In genomic region chr9:134356496-134357470, GRCh38 we compare ENCODE assay signal across 13 cellular contexts. TPM values are rescaled to one million over a fixed set of nuclear protein-coding genes. Genes with fewer than 3 reads are reported as not detected.
DNase-seq lines count a peak whose midpoint lies in the region; ATAC-seq, FAIRE-seq and TF ChIP-seq lines count a peak whose summit lies in the region.
"Had no signal": no experiment of that assay in that cellular context is flagged by ENCODE, and none has a peak within 500 bp of the region (broad histone marks: within the 10 kb centered on the region; RNA-seq: fewer than 3 reads in every experiment).

No MANE protein-coding gene starts in this region.

- peaks cover 9% of the 10 kb centered on the region for H3F3A ChIP-seq in SK-N-SH (replicated peaks; ENCODE audit: insufficient read depth)

- TF ChIP-seq CTCF in SK-N-SH (IDR thresholded peaks at IDR 0.05) = no peak
- no peak for TF ChIP-seq CTCF in bronchial epithelial cell (IDR thresholded peaks at IDR 0.05; ENCODE audit: insufficient read depth, low read length, severe bottlenecking)
- no peak for TF ChIP-seq CTCF in mesothelial cell of epicardium (IDR thresholded peaks at IDR 0.05; ENCODE audit: unreplicated experiment)

- peaks cover 18 to 93% of the 10 kb centered on the region in 2 experiments for H3K4me1 ChIP-seq in SK-N-SH (ENCODE audit: control insufficient read depth in 1 of 2, insufficient read depth in 2 of 2, low read depth in 1 of 2, low read length in 1 of 2)

- 85% methylated on average over 18 of the region's 29 CpGs for WGBS in SK-N-SH (ENCODE audit: low lambda C conversion rate)

- no peak for FAIRE-seq in bronchial epithelial cell (lab: Jason Lieb, UNC)

- H3K4me1 Mint-ChIP-seq in mesothelial cell of epicardium = peaks cover 43% of the 10 kb centered on the region
- H3K4me1 Mint-ChIP-seq: activated naive CD4-positive, alpha-beta T cell treated with anti-CD3 and anti-CD28 coated beads, Interleukin-2, amount 10 ng/mL, durations not matched to agents 7 days and 5 days had no signal

- CTCF ChIA-PET in SK-N-SH (lab: Yijun Ruan, JAX) = interaction anchor here (1.1 to 5.0 kb wide), 5 partner anchors 7 to 181 kb away, joined by 3 to 27 read pairs (median 5); no protein-coding TSS in a partner anchor

- H3K9me2 ChIP-seq in SK-N-SH = no peaks in the 10 kb centered on the region

- DNase-seq in SK-N-SH (peak; percentile 73), bronchial epithelial cell (ENCODE audit: low read depth) (peak; percentile 52), mesothelial cell of epicardium (ENCODE audit: low spot score in 2 of 2, unreplicated experiment in 2 of 2) (peak in 1 of 2 experiments; percentile 67), NCI-H1092 (lab: John Stamatoyannopoulos, UW) (no peak), cortex of kidney (lab: John Stamatoyannopoulos, UW) (no peak)
- no peak for DNase-seq in activated CD8-positive, alpha-beta memory T cell treated with anti-CD3 and anti-CD28 coated beads, Interleukin-2, amount 50 U/mL, for 4 hours
- DNase-seq: activated naive CD4-positive, alpha-beta T cell treated with anti-CD3 and anti-CD28 coated beads, Interleukin-2, amount 10 ng/mL, durations not matched to agents 7 days and 5 days; heart left ventricle; KBM-7; NCI-H446; sigmoid colon had no signal

- peak in 1 of 2 experiments; percentile 14; a peak in 1 of 4 replicates for TF ChIP-seq EP300 in SK-N-SH (IDR thresholded peaks at IDR 0.05; ENCODE audit: borderline replicate concordance in 1 of 2, low read depth in 1 of 2, low read length in 1 of 2)

- H3K79me2 ChIP-seq in SK-N-SH (ENCODE audit: insufficient read depth) = peaks cover 29% of the 10 kb centered on the region

- ATAC-seq in SK-N-SH treated with all-trans-retinoic acid at 6 μM for 48 hours = no peak; the same call in 2 of the 3 replicates
- no peak for ATAC-seq in HG03342 (IDR thresholded peaks at IDR 0.05; ENCODE audit: unreplicated experiment)
- ATAC-seq: heart left ventricle had no signal

- no peak for TF ChIP-seq RAD21 in SK-N-SH (IDR thresholded peaks at IDR 0.05; ENCODE audit: low read length)

- H3K4me2 ChIP-seq in SK-N-SH = no peak overlapping the region

- no peaks in the 10 kb centered on the region for H3K36me3 ChIP-seq in SK-N-SH (replicated peaks in 1 of 2; ENCODE audit: control insufficient read depth in 1 of 2, insufficient read depth in 2 of 2, low read length in 1 of 2)
- H3K36me3 ChIP-seq in bronchial epithelial cell (ENCODE audit: control insufficient read depth, insufficient read depth, low read length) = peaks cover 1% of the 10 kb centered on the region
- H3K36me3 ChIP-seq: heart left ventricle, sigmoid colon had no signal

- H3K4me3 Mint-ChIP-seq in mesothelial cell of epicardium = no peak overlapping the region
- H3K4me3 Mint-ChIP-seq: activated naive CD4-positive, alpha-beta T cell treated with anti-CD3 and anti-CD28 coated beads, Interleukin-2, amount 10 ng/mL, durations not matched to agents 7 days and 5 days had no signal

- no peaks in the 10 kb centered on the region for H3K27me3 Mint-ChIP-seq in mesothelial cell of epicardium (ENCODE audit: low read depth)

- H2AFZ ChIP-seq in SK-N-SH (ENCODE audit: low read depth) = no peak overlapping the region

- H3K9me3 Mint-ChIP-seq in mesothelial cell of epicardium = no peaks in the 10 kb centered on the region
- H3K9me3 Mint-ChIP-seq: activated naive CD4-positive, alpha-beta T cell treated with anti-CD3 and anti-CD28 coated beads, Interleukin-2, amount 10 ng/mL, durations not matched to agents 7 days and 5 days had no signal

- H3K27ac ChIP-seq in SK-N-SH (ENCODE audit: low read depth in 2 of 2, low read length in 1 of 2) = peak overlapping the region in 1 of 2 experiments; percentile 32; a peak in 2 of 4 replicates

- no peak overlapping the region for H3K9ac ChIP-seq in SK-N-SH

- peaks cover 96% of the 10 kb centered on the region for H4K20me1 ChIP-seq in SK-N-SH (ENCODE audit: insufficient read depth)

- no peaks in the 10 kb centered on the region for H3K36me3 Mint-ChIP-seq in mesothelial cell of epicardium
- H3K36me3 Mint-ChIP-seq: activated naive CD4-positive, alpha-beta T cell treated with anti-CD3 and anti-CD28 coated beads, Interleukin-2, amount 10 ng/mL, durations not matched to agents 7 days and 5 days had no signal

- POLR2A ChIA-PET in SK-N-SH (lab: Yijun Ruan, JAX) = interaction anchor here (1.0 kb wide), 1 partner anchor 12 kb away, joined by 3 read pairs; no protein-coding TSS in a partner anchor

- H3K4me3 ChIP-seq in SK-N-SH (ENCODE audit: low read depth in 2 of 2, low read length in 1 of 2) (no peak overlapping the region), bronchial epithelial cell (ENCODE audit: low read depth, low read length) (peak overlapping the region; percentile 4)
- H3K4me3 ChIP-seq: heart left ventricle, sigmoid colon had no signal

- no peaks in the 10 kb centered on the region for H3K9me3 ChIP-seq in SK-N-SH
- H3K9me3 ChIP-seq: heart left ventricle, sigmoid colon had no signal

- H3K27me3 ChIP-seq in SK-N-SH (ENCODE audit: insufficient read depth) (no peaks in the 10 kb centered on the region), bronchial epithelial cell (ENCODE audit: control insufficient read depth, insufficient read depth, low read length) (no peaks in the 10 kb centered on the region)
- H3K27me3 ChIP-seq: heart left ventricle, sigmoid colon had no signal

- H3K27ac Mint-ChIP-seq in mesothelial cell of epicardium = peak overlapping the region; percentile 83
- H3K27ac Mint-ChIP-seq: activated naive CD4-positive, alpha-beta T cell treated with anti-CD3 and anti-CD28 coated beads, Interleukin-2, amount 10 ng/mL, durations not matched to agents 7 days and 5 days had no signal

TF ChIP-seq in SK-N-SH, 30 proteins besides CTCF, POLR2A, EP300 and RAD21:
- TF ChIP-seq USF2 (IDR thresholded peaks at IDR 0.05; ENCODE audit: borderline replicate concordance, low read depth, low read length) = no peak
- TF ChIP-seq GATA2 (CRISPR knock-in tag; IDR thresholded peaks at IDR 0.05) = peak; percentile 94
- no peak for TF ChIP-seq USF1 (IDR thresholded peaks at IDR 0.05; ENCODE audit: borderline replicate concordance, low read depth)
TF ChIP-seq in SK-N-SH: peak in this region for 1.

TF ChIP-seq in SK-N-SH treated with all-trans-retinoic acid at 6 μM for 48 hours, 23 proteins besides CTCF, POLR2A, EP300 and RAD21 (continues in another document):
- TF ChIP-seq CREB5 (CRISPR knock-in tag; IDR thresholded peaks at IDR 0.05; ENCODE audit: low read depth) (no peak), TSHZ2 (CRISPR knock-in tag; IDR thresholded peaks at IDR 0.05) (no peak), PATZ1 (CRISPR knock-in tag; IDR thresholded peaks at IDR 0.05; ENCODE audit: borderline replicate concordance) (no peak), TOX (CRISPR knock-in tag; IDR thresholded peaks at IDR 0.05; ENCODE audit: borderline replicate concordance) (no peak), SNAI2 (CRISPR knock-in tag; IDR thresholded peaks at IDR 0.05) (no peak), ISL1 (CRISPR knock-in tag; IDR thresholded peaks at IDR 0.05) (no peak), ZNF70 (CRISPR knock-in tag; IDR thresholded peaks at IDR 0.05) (no peak)

RNA-seq across cellular contexts. Expression of gene RXRA, which starts 30.5 kb away (rescaled TPM):
- 5.2 and 7.6 TPM in 2 replicates for polyA plus RNA-seq in SK-N-SH (2012; rRNA removed)
- polyA plus RNA-seq in SK-N-SH (2012; cell fraction: cytosol; rRNA removed) = 3.4 and 5.5 TPM in 2 replicates
- polyA plus RNA-seq in SK-N-SH (2012; cell fraction: nucleus; rRNA removed) = 8.0 and 8.8 TPM in 2 replicates
- total RNA-seq in bronchial epithelial cell = 16.8 and 21.3 TPM in 2 replicates
- 43.7 to 46.0 TPM (median 45.0 TPM) in 3 replicates for total RNA-seq in mesothelial cell of epicardium

Comparison
In these comparisons a context has a peak if more than half of its experiments do, and no peak if none do; other contexts are left out.
1. DNase-seq: peak in SK-N-SH (single experiment) and bronchial epithelial cell (single experiment); none in activated CD8-positive, alpha-beta memory T cell treated with anti-CD3 and anti-CD28 coated beads, Interleukin-2, amount 50 U/mL, for 4 hours (single experiment), NCI-H1092 (single experiment) and cortex of kidney (single experiment).